ENCODE assay signal across 26 cellular contexts in the genomic region with DNA sequence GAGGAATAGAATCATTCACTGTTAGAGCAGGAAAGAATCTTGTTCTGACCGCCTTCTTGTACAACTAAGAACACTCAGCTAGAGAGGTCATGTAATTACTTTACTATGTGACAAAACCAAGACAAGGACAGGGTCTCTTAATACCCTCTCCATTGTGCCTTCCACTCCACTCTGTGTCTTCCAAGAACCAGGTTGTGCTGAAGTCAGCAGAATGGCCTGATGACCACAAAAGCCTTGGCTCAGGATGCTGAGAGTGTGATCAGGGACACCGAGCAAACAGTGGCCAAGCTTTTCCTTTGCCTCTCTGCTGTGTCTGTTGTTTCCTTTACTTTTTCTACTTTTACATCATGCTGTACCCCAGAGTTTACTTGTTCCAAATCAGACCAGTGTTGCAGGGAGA.
"Had no signal": no experiment of that assay in that cellular context is flagged by ENCODE, and none has a peak within 500 bp of the region (broad histone marks: within the 10 kb centered on the region; RNA-seq: fewer than 3 reads in every experiment).

No MANE protein-coding gene starts in this region.

- DNase-seq: activated B cell treated with CpG ODN at 0.5 μM for 24 hours; activated CD4-positive, alpha-beta memory T cell treated with anti-CD3 and anti-CD28 coated beads for 36 hours; activated CD4-positive, alpha-beta T cell treated with anti-CD3 and anti-CD28 coated beads for 4 hours; activated CD4-positive, alpha-beta T cell treated with anti-CD3 and anti-CD28 coated beads, Interleukin-2, amount 10 ng/mL, durations not matched to agents 24 days and 14 days; activated CD4-positive, alpha-beta T cell treated with anti-CD3 and anti-CD28 coated beads, Interleukin-2, amount 50 U/mL, for 1 hour; activated CD4-positive, alpha-beta T cell treated with anti-CD3 and anti-CD28 coated beads, Interleukin-2, amount 50 U/mL, for 4 hours; activated CD4-positive, CD25-positive, alpha-beta regulatory T cell treated with anti-CD3 and anti-CD28 coated beads, Interleukin-2, amount 50 U/mL, for 72 hours; activated CD8-positive, alpha-beta memory T cell treated with anti-CD3 and anti-CD28 coated beads, Interleukin-2, amount 50 U/mL, for 48 hours; activated CD8-positive, alpha-beta T cell treated with anti-CD3 and anti-CD28 coated beads for 36 hours; activated effector memory CD4-positive, alpha-beta T cell treated with Interleukin-2 at 50 U/mL for 16 hours; activated gamma-delta T cell; activated naive CD4-positive, alpha-beta T cell treated with anti-CD3 and anti-CD28 coated beads, Interleukin-2, amount 10 ng/mL, durations not matched to agents 7 days and 5 days; activated naive CD4-positive, alpha-beta T cell treated with Interleukin-2 at 50 U/mL for 16 hours; activated naive CD8-positive, alpha-beta T cell treated with anti-CD3 and anti-CD28 coated beads, Interleukin-2, amount 10 ng/mL, durations not matched to agents 7 days and 5 days; activated naive CD8-positive, alpha-beta T cell treated with anti-CD3 and anti-CD28 coated beads, Interleukin-2, amount 50 U/mL, for 24 hours; activated T-cell treated with anti-CD3 and anti-CD28 coated beads, Interleukin-2, amount 50 U/mL, for 24 hours; activated T-cell treated with anti-CD3 and anti-CD28 coated beads, Interleukin-2, amount 50 U/mL, for 48 hours; amygdala; anterior cingulate cortex; central memory CD4-positive, alpha-beta T cell; T-helper 1 cell; T-helper 2 cell; T-helper 9 cell had no signal

- H3K27me3 ChIP-seq: ascending aorta had no signal

- H3K27ac ChIP-seq: ascending aorta, VCaP had no signal

- H3K4me1 ChIP-seq: ascending aorta had no signal

- FAIRE-seq: TTC549 had no signal

- H3K4me3 ChIP-seq: ascending aorta had no signal

- H3K9me3 ChIP-seq: ascending aorta had no signal

- ATAC-seq: activated CD8-positive, alpha-beta T cell treated with anti-CD3 and anti-CD28 coated beads for 36 hours; activated naive CD8-positive, alpha-beta T cell treated with anti-CD3 and anti-CD28 coated beads, Interleukin-2, amount 50 U/mL, for 24 hours had no signal
